In genomic region chr1:94334156-94334555, GRCh38 we compare ENCODE assay signal across 17 cellular contexts.
A peak's percentile ranks its signal among the peaks of the same experiment; 100 is the strongest.
DNase-seq lines count a peak whose midpoint lies in the region; ATAC-seq and TF ChIP-seq lines count a peak whose summit lies in the region.
"Had no signal": no experiment of that assay in that cellular context is flagged by ENCODE, and none has a peak within 500 bp of the region (broad histone marks: within the 10 kb centered on the region; RNA-seq: fewer than 3 reads in every experiment).

No MANE protein-coding gene starts in this region.

- H3K27ac ChIP-seq in lower lobe of right lung (peak overlapping the region; percentile 66), tibial artery (peak overlapping the region; percentile 53 to 73)
- H3K27ac ChIP-seq: neutrophil, right lobe of liver had no signal

- TF ChIP-seq CTCF in HFFc6 (IDR thresholded peaks at IDR 0.05) (no peak), brain (conservative IDR thresholded peaks at IDR 0.05) (no peak), lower lobe of right lung (IDR thresholded peaks at IDR 0.05) (no peak), tibial artery (IDR thresholded peaks at IDR 0.05) (no peak)

- peaks cover 62% of the 10 kb centered on the region for H3K4me1 Mint-ChIP-seq in HFFc6 (ENCODE audit: low read depth)
- peaks cover 22% of the 10 kb centered on the region for H3K4me1 Mint-ChIP-seq in brain

- H3K36me3 Mint-ChIP-seq in HFFc6 (ENCODE audit: low read depth) (no peaks in the 10 kb centered on the region), brain (no peaks in the 10 kb centered on the region)

- H3K4me3 Mint-ChIP-seq in HFFc6, result no peak overlapping the region
- no peak overlapping the region for H3K4me3 Mint-ChIP-seq in brain
- H3K4me3 Mint-ChIP-seq: activated CD4-positive, alpha-beta T cell treated with anti-CD3 and anti-CD28 coated beads, Interleukin-2, amount 10 ng/mL, durations not matched to agents 7 days and 5 days; activated naive CD4-positive, alpha-beta T cell treated with anti-CD3 and anti-CD28 coated beads for 36 hours had no signal

- H3K36me3 ChIP-seq in lower lobe of right lung (no peaks in the 10 kb centered on the region), tibial artery (no peaks in the 10 kb centered on the region)
- H3K36me3 ChIP-seq: neutrophil, right lobe of liver had no signal

- H3K27me3 ChIP-seq in lower lobe of right lung (ENCODE audit: low read depth) (no peaks in the 10 kb centered on the region), tibial artery (no peaks in the 10 kb centered on the region)
- H3K27me3 ChIP-seq: right lobe of liver had no signal

- H3K27me3 Mint-ChIP-seq in HFFc6 (ENCODE audit: insufficient read depth) (peaks cover 2% of the 10 kb centered on the region), brain (peaks cover 13% of the 10 kb centered on the region)

- intact Hi-C loops in lower lobe of right lung (cut with DNase I), result loop anchor here (10.0 kb wide), 1 partner anchor 89 kb away; no protein-coding TSS in a partner anchor
- intact Hi-C loops in tibial artery (cut with DNase I; ENCODE audit: low total_unique reads), result loop anchor here (5.0 kb wide), 1 partner anchor 97 kb away; the partner anchor contains the start of gene ARHGAP29

- H3K4me3 ChIP-seq in lower lobe of right lung (no peak overlapping the region), tibial artery (no peak overlapping the region)
- H3K4me3 ChIP-seq: right lobe of liver had no signal

- peak overlapping the region; percentile 73 for H3K27ac Mint-ChIP-seq in HFFc6
- H3K27ac Mint-ChIP-seq in brain, result peak overlapping the region in 3 of 5 experiments; percentile 66 to 93 (median 83)
- H3K27ac Mint-ChIP-seq: activated CD4-positive, alpha-beta T cell treated with anti-CD3 and anti-CD28 coated beads, Interleukin-2, amount 10 ng/mL, durations not matched to agents 7 days and 5 days; activated naive CD4-positive, alpha-beta T cell treated with anti-CD3 and anti-CD28 coated beads for 36 hours had no signal

- H3K9me3 Mint-ChIP-seq in HFFc6, result no peaks in the 10 kb centered on the region
- H3K9me3 Mint-ChIP-seq in brain, result peaks cover 0 to 4% (median 0%) of the 10 kb centered on the region in 5 experiments
- H3K9me3 Mint-ChIP-seq: activated CD4-positive, alpha-beta T cell treated with anti-CD3 and anti-CD28 coated beads, Interleukin-2, amount 10 ng/mL, durations not matched to agents 7 days and 5 days; activated naive CD4-positive, alpha-beta T cell treated with anti-CD3 and anti-CD28 coated beads for 36 hours had no signal

- ATAC-seq in lower lobe of right lung (no peak), HG03442 (IDR thresholded peaks at IDR 0.05; ENCODE audit: unreplicated experiment) (no peak)
- ATAC-seq: right lobe of liver had no signal

- H3K9me3 ChIP-seq in lower lobe of right lung (no peaks in the 10 kb centered on the region), tibial artery (no peaks in the 10 kb centered on the region)
- H3K9me3 ChIP-seq: neutrophil, right lobe of liver had no signal

- no peak for DNase-seq in HFFc6
- no peak for DNase-seq in lower lobe of right lung
- DNase-seq in tibial artery, result no peak
- DNase-seq in NOMO-1 treated with dmso at 0.1 percent for 144 hours (lab: John Stamatoyannopoulos, UW; ENCODE audit: unreplicated experiment), result no peak
- no peak for DNase-seq in AG08395 (ENCODE audit: low spot score)
- DNase-seq: activated CD4-positive, alpha-beta T cell treated with anti-CD3 and anti-CD28 coated beads, Interleukin-2, amount 10 ng/mL, durations not matched to agents 7 days and 5 days; activated naive CD4-positive, alpha-beta T cell treated with anti-CD3 and anti-CD28 coated beads for 36 hours; dermis blood vessel endothelial cell; GDM1; head of caudate nucleus; NCI-H1105; NCI-H2107; NCI-H526 treated with DMSO at 0.1 percent for 48 hours; right lobe of liver had no signal

- H3K4me1 ChIP-seq in lower lobe of right lung (peaks cover 17% of the 10 kb centered on the region), tibial artery (peaks cover 0 to 33% (median 15%) of the 10 kb centered on the region in 4 donors)
- H3K4me1 ChIP-seq: right lobe of liver had no signal
